In the genomic region with DNA sequence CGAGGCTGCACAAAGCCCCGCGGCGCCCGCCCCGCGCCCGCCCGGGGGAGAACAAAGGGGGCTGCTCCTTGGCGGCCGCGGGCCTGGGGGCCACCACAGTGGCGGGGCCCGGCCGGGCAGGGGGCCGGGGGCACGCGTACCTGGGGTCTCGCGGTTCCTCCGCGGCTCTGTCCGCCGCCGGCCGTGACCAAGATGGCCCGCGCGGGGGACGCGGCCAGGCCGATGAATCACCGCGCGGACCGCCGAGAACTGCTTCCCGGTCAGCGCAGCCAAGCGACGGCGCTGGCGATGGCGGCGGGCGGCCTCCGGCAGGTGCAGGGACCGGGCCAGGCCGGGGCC, we compare ENCODE assay signal across 1 cellular context.
TF ChIP-seq lines count a peak whose summit lies in the region.

A gene (minus strand): TSS at position 330 of the 339 bp plus-strand sequence. CDS start 677 bp downstream, outside the sequence.

TF ChIP-seq in K562, 482 proteins besides CTCF, POLR2A, EP300 and RAD21 (continued from another document):
- TF ChIP-seq CCNT2 (IDR thresholded peaks at IDR 0.05; ENCODE audit: borderline replicate concordance, extremely low read depth, insufficient read length, low read depth, low read length) (peak; percentile 24), PHB2 (IDR thresholded peaks at IDR 0.05; ENCODE audit: low read depth) (no peak), COPS2 (conservative IDR thresholded peaks at IDR 0.05) (no peak), ZFX (CRISPR knock-in tag; IDR thresholded peaks at IDR 0.05) (peak; percentile 61; the same call in 1 of the 2 replicates), ELF1 (tag; IDR thresholded peaks at IDR 0.05) (no peak), FOSL1 (tag; conservative IDR thresholded peaks at IDR 0.05) (peak; percentile 92), YY1 (IDR thresholded peaks at IDR 0.05; ENCODE audit: borderline replicate concordance in 1 of 3, control insufficient read depth in 1 of 3, extremely low read depth in 1 of 3, insufficient read depth in 3 of 3, insufficient read length in 1 of 3, insufficient replicate concordance in 2 of 3, low read depth in 1 of 3, low read length in 2 of 3) (peak in 2 of 3 experiments; percentile 81 to 91), POLR2G (IDR thresholded peaks at IDR 0.05; ENCODE audit: low read depth, low read length) (peak; percentile 81), ZNF589 (CRISPR knock-in tag; IDR thresholded peaks at IDR 0.05; ENCODE audit: low read depth) (no peak), NRF1 (conservative IDR thresholded peaks at IDR 0.05 in 1 of 2, IDR thresholded peaks at IDR 0.05 in 1 of 2) (peak in 1 of 2 experiments; percentile 7; a peak in 1 of 4 replicates), HCFC1 (IDR thresholded peaks at IDR 0.05; ENCODE audit: low read depth, low read length) (peak; percentile 37; the same call in 1 of the 2 replicates), RBFOX2 (IDR thresholded peaks at IDR 0.05; ENCODE audit: low read depth, low read length) (peak; percentile 67), PHF8 (IDR thresholded peaks at IDR 0.05; ENCODE audit: borderline replicate concordance, low read length) (peak; percentile 43; the same call in 1 of the 2 replicates)
- TF ChIP-seq, protein P1, sequence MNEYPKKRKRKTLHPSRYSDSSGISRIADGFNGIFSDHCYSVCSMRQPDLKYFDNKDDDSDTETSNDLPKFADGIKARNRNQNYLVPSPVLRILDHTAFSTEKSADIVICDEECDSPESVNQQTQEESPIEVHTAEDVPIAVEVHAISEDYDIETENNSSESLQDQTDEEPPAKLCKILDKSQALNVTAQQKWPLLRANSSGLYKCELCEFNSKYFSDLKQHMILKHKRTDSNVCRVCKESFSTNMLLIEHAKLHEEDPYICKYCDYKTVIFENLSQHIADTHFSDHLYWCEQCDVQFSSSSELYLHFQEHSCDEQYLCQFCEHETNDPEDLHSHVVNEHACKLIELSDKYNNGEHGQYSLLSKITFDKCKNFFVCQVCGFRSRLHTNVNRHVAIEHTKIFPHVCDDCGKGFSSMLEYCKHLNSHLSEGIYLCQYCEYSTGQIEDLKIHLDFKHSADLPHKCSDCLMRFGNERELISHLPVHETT (CRISPR knock-in tag; conservative IDR thresholded peaks at IDR 0.05 in 1 of 2, IDR thresholded peaks at IDR 0.05 in 1 of 2): peak in 1 of 2 experiments; percentile 84; a peak in 2 of 4 replicates
- TF ChIP-seq, protein P2, sequence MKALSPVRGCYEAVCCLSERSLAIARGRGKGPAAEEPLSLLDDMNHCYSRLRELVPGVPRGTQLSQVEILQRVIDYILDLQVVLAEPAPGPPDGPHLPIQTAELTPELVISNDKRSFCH (CRISPR knock-in tag; IDR thresholded peaks at IDR 0.05): no peak
- TF ChIP-seq, protein P2 (tag; IDR thresholded peaks at IDR 0.05): 0 out of 2 replicates have a peak, but pooled peaks have one; percentile 4
- TF ChIP-seq, protein P3, sequence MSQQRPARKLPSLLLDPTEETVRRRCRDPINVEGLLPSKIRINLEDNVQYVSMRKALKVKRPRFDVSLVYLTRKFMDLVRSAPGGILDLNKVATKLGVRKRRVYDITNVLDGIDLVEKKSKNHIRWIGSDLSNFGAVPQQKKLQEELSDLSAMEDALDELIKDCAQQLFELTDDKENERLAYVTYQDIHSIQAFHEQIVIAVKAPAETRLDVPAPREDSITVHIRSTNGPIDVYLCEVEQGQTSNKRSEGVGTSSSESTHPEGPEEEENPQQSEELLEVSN (IDR thresholded peaks at IDR 0.05; ENCODE audit: borderline replicate concordance in 1 of 2, extremely low read depth in 1 of 2, insufficient read depth in 1 of 2, insufficient read length in 1 of 2, low read depth in 1 of 2, low read length in 1 of 2, poor library complexity in 1 of 2, severe bottlenecking in 1 of 2): peak; percentile 36 to 86
